In the genomic region with DNA sequence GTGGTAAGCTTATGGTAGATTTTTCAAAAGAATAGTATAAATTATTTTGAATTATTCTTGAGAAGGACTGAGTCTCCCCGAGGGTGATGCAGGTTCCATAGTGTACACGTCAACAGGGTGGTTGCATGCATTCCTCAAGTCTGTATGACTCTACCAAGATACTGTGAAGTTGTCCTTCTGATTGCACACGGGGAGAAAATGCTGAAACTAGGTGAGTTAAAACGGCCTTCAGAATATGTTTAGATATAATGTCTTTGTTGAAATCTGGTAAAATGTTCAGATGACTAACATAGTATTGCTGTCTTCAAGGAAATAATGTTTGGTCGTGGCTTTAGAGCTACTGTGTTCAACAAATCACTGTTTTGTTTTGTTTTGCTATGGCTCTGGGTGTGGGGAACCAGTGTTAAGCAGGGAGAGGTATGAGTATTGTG, we compare ENCODE assay signal across 12 cellular contexts. TPM values are rescaled to one million over a fixed set of nuclear protein-coding genes. Genes with fewer than 3 reads are reported as not detected.
A peak's percentile ranks its signal among the peaks of the same experiment; 100 is the strongest.
DNase-seq lines count a peak whose midpoint lies in the region; ATAC-seq, FAIRE-seq and TF ChIP-seq lines count a peak whose summit lies in the region.
"Had no signal": no experiment of that assay in that cellular context is flagged by ENCODE, and none has a peak within 500 bp of the region (broad histone marks: within the 10 kb centered on the region; RNA-seq: fewer than 3 reads in every experiment).

No MANE protein-coding gene starts in this region.

- H3K4me1 ChIP-seq in K562 (replicated peaks in 1 of 2; ENCODE audit: control insufficient read depth in 2 of 2, insufficient read depth in 2 of 2, low read length in 2 of 2) (peaks cover 30 to 90% of the 10 kb centered on the region in 2 experiments; a peak in 4 of 5 replicates), vagina (peaks cover 68% of the 10 kb centered on the region)

- H3K27ac ChIP-seq in K562 (ENCODE audit: extremely low read depth, low read depth, low read length), result peak overlapping the region; percentile 49; the same call in 2 of the 3 replicates
- H3K27ac ChIP-seq in vagina, result peak overlapping the region; percentile 34

- peaks cover 6% of the 10 kb centered on the region for H3K9me1 ChIP-seq in K562 (ENCODE audit: control insufficient read depth, insufficient read depth, low read length)

- H3K36me3 ChIP-seq in K562 (ENCODE audit: control insufficient read depth, insufficient read depth, low read length) (peaks cover 11% of the 10 kb centered on the region), vagina (no peaks in the 10 kb centered on the region)

- in situ Hi-C loops in K562 (cut with MboI), result no loop called here

- H3K9ac ChIP-seq in K562 (ENCODE audit: insufficient read depth in 1 of 2, low read depth in 2 of 2, low read length in 2 of 2), result peak overlapping the region in 1 of 2 experiments; percentile 19; a peak in 1 of 4 replicates

- ATAC-seq in HG03432 (IDR thresholded peaks at IDR 0.05; ENCODE audit: unreplicated experiment) (peak; percentile 24), K562 (no peak)

- no peak overlapping the region for H3K4me2 ChIP-seq in K562 (ENCODE audit: insufficient read depth, low read length)

- H2AFZ ChIP-seq in K562 (ENCODE audit: low read depth, low read length), result no peak overlapping the region; the same call in 1 of the 2 replicates

- DNase-seq in stimulated activated CD4-positive, alpha-beta T cell treated with anti-CD3 and anti-CD28 coated beads, Interleukin-1b, Interleukin-23, amount 100 ng/mL, for 48 hours, result peak; percentile 50
- no peak for DNase-seq in stimulated activated CD4-positive, alpha-beta T cell treated with anti-CD3 and anti-CD28 coated beads, Interleukin-4, amount 100 ng/mL, for 4 hours
- no peak for DNase-seq in K562 (ENCODE audit: extremely low read depth in 1 of 4, low spot score in 3 of 4)
- DNase-seq in vagina (ENCODE audit: extremely low spot score in 2 of 2), result no peak
- no peak for DNase-seq in posterior cingulate gyrus
- no peak for DNase-seq in NCI-H2029 treated with DMSO at 0.1 percent for 48 hours (lab: John Stamatoyannopoulos, UW)
- DNase-seq in glomerular visceral epithelial cell (ENCODE audit: extremely low spot score), result no peak
- DNase-seq: erythroblast, NCI-H524, nucleus accumbens had no signal

- no peak for TF ChIP-seq EP300 in K562 (IDR thresholded peaks at IDR 0.05; ENCODE audit: low read length)

- CTCF ChIA-PET in K562 (lab: Yijun Ruan, JAX; ENCODE audit: low intra/inter-chr PET ratio), result no interaction called here

- TF ChIP-seq CTCF in K562 (IDR thresholded peaks at IDR 0.05 in 2 of 3, conservative IDR thresholded peaks at IDR 0.05 in 1 of 3; ENCODE audit: insufficient read depth in 2 of 3, low read depth in 1 of 3, low read length in 3 of 3) (no peak), vagina (IDR thresholded peaks at IDR 0.05) (no peak)

- H4K20me1 ChIP-seq in K562 (replicated peaks; ENCODE audit: control insufficient read depth, insufficient read depth, low read length), result no peaks in the 10 kb centered on the region

- intact Hi-C loops in K562 (cut with micrococcal nuclease), result no loop called here
- intact Hi-C loops in vagina (cut with DNase I), result no loop called here
- intact Hi-C loops in posterior cingulate gyrus (cut with DNase I), result no loop called here

- peaks cover 91% of the 10 kb centered on the region for H3K79me2 ChIP-seq in K562 (ENCODE audit: control insufficient read depth, insufficient read depth, low read length)

- H3K27me3 ChIP-seq in K562 (ENCODE audit: control insufficient read depth in 2 of 2, insufficient read depth in 2 of 2, low read length in 2 of 2), result no peaks in the 10 kb centered on the region
- no peaks in the 10 kb centered on the region for H3K27me3 ChIP-seq in vagina

- WGBS in K562 (ENCODE audit: insufficient coverage, low coverage, missing lambda C conversion rate), result 38% methylated on average over 5 of the region's 5 CpGs

- H3K4me3 ChIP-seq in K562 (no peak overlapping the region), vagina (peak overlapping the region in 1 of 2 donors; percentile 26)

- TF ChIP-seq RAD21 in K562 (CRISPR knock-in tag; conservative IDR thresholded peaks at IDR 0.05 in 1 of 2, IDR thresholded peaks at IDR 0.05 in 1 of 2), result no peak

- H3K9me3 ChIP-seq in K562 (replicated peaks; ENCODE audit: control insufficient read depth, insufficient read depth, low read depth, low read length), result no peaks in the 10 kb centered on the region
- no peaks in the 10 kb centered on the region for H3K9me3 ChIP-seq in vagina

- FAIRE-seq in K562 (lab: Jason Lieb, UNC), result no peak
- FAIRE-seq: H1 had no signal

- no TSS peak for BruUV-seq in K562 (replicated peaks; lab: Mats Ljungman, UMichigan)

- POLR2A ChIA-PET in K562 (lab: Yijun Ruan, JAX), result no interaction called here

- TF ChIP-seq POLR2A in K562 (conservative IDR thresholded peaks at IDR 0.05) (no peak), vagina (IDR thresholded peaks at IDR 0.05) (no peak)

TF ChIP-seq in K562, 482 proteins besides CTCF, POLR2A, EP300 and RAD21:
- TF ChIP-seq HSF4 (CRISPR knock-in tag; IDR thresholded peaks at IDR 0.05; ENCODE audit: borderline replicate concordance) (0 out of 2 replicates have a peak, but pooled peaks have one; percentile 22), PHTF2 (CRISPR knock-in tag; IDR thresholded peaks at IDR 0.05) (no peak), E2F3 (CRISPR knock-in tag; IDR thresholded peaks at IDR 0.05) (no peak), ZNF311 (CRISPR knock-in tag; IDR thresholded peaks at IDR 0.05) (0 out of 2 replicates have a peak, but pooled peaks have one; percentile 20)

RNA-seq across cellular contexts. Expression of a gene that starts 22.4 kb away (rescaled TPM):
- 10.6 and 20.5 TPM in 2 replicates for total RNA-seq in K562 (2011; cell fraction: chromatin; rRNA removed; ENCODE audit: low replicate concordance)
- total RNA-seq in K562 (2011; cell fraction: nucleolus; rRNA removed), result 7.8 and 9.0 TPM in 2 replicates
- 12.6 and 24.7 TPM in 2 replicates for total RNA-seq in K562 (2011; cell fraction: nucleoplasm; rRNA removed)
- total RNA-seq in K562 (2014; rRNA removed) (42.0 and 46.0 TPM in 2 replicates), K562 (2014; rRNA removed; fragmentation: Illumina TruSeq; extraction: Trizol) (38.5 and 47.4 TPM in 2 replicates), K562 (2015; rRNA removed; fragmentation: Illumina TruSeq; extraction: Trizol) (44.8 and 47.0 TPM in 2 replicates), K562 (2021) (33.6 and 36.7 TPM in 2 replicates), vagina (34.4 TPM)
- polyA plus RNA-seq in K562 (2011; rRNA removed) (44.6 and 52.2 TPM in 2 replicates), K562 (2014; fragmentation: Illumina TruSeq; extraction: Trizol) (49.3 and 57.3 TPM in 2 replicates), K562 (2014; fragmentation: Nextera tagmentation; extraction: Ambion mirVana) (10 to 100 TPM; 29.9 to 34.3 TPM), K562 (2014; rRNA removed) (35.8 and 47.6 TPM in 2 replicates)
- 35.0 and 41.8 TPM in 2 replicates for polyA plus RNA-seq in K562 (2011; cell fraction: cytosol; rRNA removed)
- polyA plus RNA-seq in K562 (2011; cell fraction: nucleus; rRNA removed), result 20.2 and 24.7 TPM in 2 replicates
- polyA plus RNA-seq in K562 (2012), result 37.7 and 53.3 TPM in 2 replicates
- 45.1 and 60.6 TPM in 2 replicates for polyA minus RNA-seq in K562 (2011; rRNA and poly(A)+ RNA removed)
- 38.1 and 47.6 TPM in 2 replicates for polyA minus RNA-seq in K562 (2011; cell fraction: cytosol; rRNA and poly(A)+ RNA removed)
- 9.3 and 20.3 TPM in 2 replicates for polyA minus RNA-seq in K562 (2011; cell fraction: nucleus; rRNA and poly(A)+ RNA removed)
